Comparison of ENCODE assay signal across 9 cellular contexts in the genomic region with DNA sequence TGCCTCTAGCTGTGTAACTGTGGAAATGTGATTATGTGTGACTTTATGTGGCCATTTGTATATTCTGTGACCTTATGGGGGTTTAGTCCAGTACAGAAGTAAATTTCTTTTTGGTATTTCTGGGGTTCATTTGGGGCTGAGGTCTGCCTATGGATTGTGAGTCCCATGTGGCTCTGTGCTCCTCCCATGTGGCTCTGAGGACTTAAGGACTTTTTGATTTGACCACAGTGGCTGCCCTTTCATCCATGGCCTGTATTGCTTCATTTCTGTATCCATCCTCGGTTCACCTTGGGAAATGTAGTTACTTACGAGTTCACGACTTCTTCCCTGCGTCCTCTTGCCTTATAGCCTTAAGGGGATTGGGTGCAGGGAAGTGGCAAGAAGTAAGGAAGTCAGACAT. TPM values are rescaled to one million over a fixed set of nuclear protein-coding genes. Genes with fewer than 3 reads are reported as not detected.
A peak's percentile ranks its signal among the peaks of the same experiment; 100 is the strongest.
DNase-seq lines count a peak whose midpoint lies in the region; ATAC-seq and TF ChIP-seq lines count a peak whose summit lies in the region.
"Had no signal": no experiment of that assay in that cellular context is flagged by ENCODE, and none has a peak within 500 bp of the region (broad histone marks: within the 10 kb centered on the region; RNA-seq: fewer than 3 reads in every experiment).

No MANE protein-coding gene starts in this region.

- TF ChIP-seq CTCF in ascending aorta (IDR thresholded peaks at IDR 0.05) (no peak), lung (IDR thresholded peaks at IDR 0.05; ENCODE audit: control extremely low read depth, extremely low read depth) (no peak)

- H3K27me3 ChIP-seq in ascending aorta (no peaks in the 10 kb centered on the region), lung (ENCODE audit: control insufficient read depth, insufficient read depth) (no peaks in the 10 kb centered on the region)

- H3K27me3 Mint-ChIP-seq in stimulated activated naive CD8-positive, alpha-beta T cell treated with anti-CD3 and anti-CD28 coated beads, Interleukin-15, Interleukin-2, amounts not matched to agents 100 ng/mL and 50 ng/mL, for 24 hours: no peaks in the 10 kb centered on the region

- peaks cover 22% of the 10 kb centered on the region for H3K9me3 Mint-ChIP-seq in stimulated activated naive CD8-positive, alpha-beta T cell treated with anti-CD3 and anti-CD28 coated beads, Interleukin-15, Interleukin-2, amounts not matched to agents 100 ng/mL and 50 ng/mL, for 24 hours

- H3K27ac ChIP-seq in ascending aorta: no peak overlapping the region
- H3K27ac ChIP-seq in lung (ENCODE audit: low read depth in 1 of 2, low read length in 1 of 2): no peak overlapping the region

- peak overlapping the region; percentile 91 for H3K27ac Mint-ChIP-seq in stimulated activated naive CD8-positive, alpha-beta T cell treated with anti-CD3 and anti-CD28 coated beads, Interleukin-15, Interleukin-2, amounts not matched to agents 100 ng/mL and 50 ng/mL, for 24 hours

- H3K36me3 ChIP-seq in ascending aorta (peaks cover 0 to 19% of the 10 kb centered on the region in 2 donors), lung (ENCODE audit: control insufficient read depth in 2 of 2, insufficient read depth in 2 of 2, low read length in 2 of 2) (no peaks in the 10 kb centered on the region)

- H3K9me3 ChIP-seq in ascending aorta (peaks cover 20 to 43% of the 10 kb centered on the region in 2 donors), lung (ENCODE audit: control insufficient read depth in 2 of 2, insufficient read depth in 1 of 2, low read length in 1 of 2) (peaks cover 0 to 4% of the 10 kb centered on the region in 2 donors)

- H3K4me1 ChIP-seq in ascending aorta: peaks cover 6 to 7% of the 10 kb centered on the region in 2 donors
- H3K4me1 ChIP-seq in lung (ENCODE audit: control insufficient read depth in 2 of 2, insufficient read depth in 2 of 2, low read length in 2 of 2): peaks cover 3 to 11% of the 10 kb centered on the region in 2 donors

- peaks cover 33% of the 10 kb centered on the region for H3K4me1 Mint-ChIP-seq in stimulated activated naive CD8-positive, alpha-beta T cell treated with anti-CD3 and anti-CD28 coated beads, Interleukin-15, Interleukin-2, amounts not matched to agents 100 ng/mL and 50 ng/mL, for 24 hours (ENCODE audit: low read depth)

- intact Hi-C loops in ascending aorta (cut with DNase I): loop anchor here (2.0 to 10.0 kb wide), 5 partner anchors 94 to 388 kb away; a partner anchor contains a TSS

- peak overlapping the region; percentile 95 for H3K4me3 Mint-ChIP-seq in stimulated activated naive CD8-positive, alpha-beta T cell treated with anti-CD3 and anti-CD28 coated beads, Interleukin-15, Interleukin-2, amounts not matched to agents 100 ng/mL and 50 ng/mL, for 24 hours

- no peak for DNase-seq in stimulated activated naive CD8-positive, alpha-beta T cell treated with anti-CD3 and anti-CD28 coated beads, Interleukin-15, Interleukin-2, amounts not matched to agents 100 U/mL and 50 U/mL, for 24 hours
- DNase-seq in ascending aorta (ENCODE audit: low spot score in 2 of 2) (no peak), lung (ENCODE audit: low spot score) (no peak), LoVo (ENCODE audit: low spot score) (no peak)
- DNase-seq: MV-4-11 had no signal

- peaks cover 52% of the 10 kb centered on the region for H3K36me3 Mint-ChIP-seq in stimulated activated naive CD8-positive, alpha-beta T cell treated with anti-CD3 and anti-CD28 coated beads, Interleukin-15, Interleukin-2, amounts not matched to agents 100 ng/mL and 50 ng/mL, for 24 hours (ENCODE audit: low read depth)

- 77 to 79% methylated on average over 4 of the region's 4 CpGs for WGBS in lung, 2 donors

- H3K4me3 ChIP-seq in ascending aorta: peak overlapping the region; percentile 84 to 87
- H3K4me3 ChIP-seq in lung: peak overlapping the region; percentile 89

- ATAC-seq in stimulated activated naive CD8-positive, alpha-beta T cell treated with anti-CD3 and anti-CD28 coated beads, Interleukin-15, Interleukin-2, amounts not matched to agents 100 U/mL and 50 U/mL, for 24 hours: no peak
- ATAC-seq in lung (ENCODE audit: insufficient read depth, low FRiP score): no peak
- ATAC-seq in HG02678 (IDR thresholded peaks at IDR 0.05; ENCODE audit: unreplicated experiment): no peak
- no peak for ATAC-seq in activated CD4-positive, CD25-positive, alpha-beta regulatory T cell treated with anti-CD3 and anti-CD28 coated beads, Interleukin-2, amount 50 U/mL, for 24 hours
- ATAC-seq in HG02938 (IDR thresholded peaks at IDR 0.05; ENCODE audit: unreplicated experiment): no peak

RNA-seq across cellular contexts. Expression of a gene that starts 1.0 kb away (rescaled TPM):
- total RNA-seq in ascending aorta (69.9 TPM), lung (10 to 100 TPM in 1 of 2 donors, 1 to 10 TPM in 1; 8.0 to 11.2 TPM)
- 1 to 10 TPM; 2.4 to 3.2 TPM for polyA plus RNA-seq in lung
